ENCODE assay signal across 8 cellular contexts in genomic region chr18:39841133-39842041, GRCh38.
DNase-seq lines count a peak whose midpoint lies in the region; ATAC-seq and TF ChIP-seq lines count a peak whose summit lies in the region.

No MANE protein-coding gene starts in this region.

- H3K36me3 ChIP-seq in left lung (no peaks in the 10 kb centered on the region), thoracic aorta (no peaks in the 10 kb centered on the region)

- H3K27ac ChIP-seq in left lung (no peak overlapping the region), thoracic aorta (no peak overlapping the region)

- H3K4me3 ChIP-seq in left lung (peak overlapping the region; percentile 12 to 16), thoracic aorta (peak overlapping the region; percentile 54)

- no peaks in the 10 kb centered on the region for H3K9me3 ChIP-seq in left lung
- no peaks in the 10 kb centered on the region for H3K9me3 ChIP-seq in thoracic aorta

- intact Hi-C loops in left lung (cut with DNase I): no loop called here

- TF ChIP-seq CTCF in left lung (IDR thresholded peaks at IDR 0.05): no peak
- TF ChIP-seq CTCF in thoracic aorta (IDR thresholded peaks at IDR 0.05): no peak

- H3K4me1 ChIP-seq in left lung (peaks cover 0 to 7% of the 10 kb centered on the region in 2 donors), thoracic aorta (ENCODE audit: control insufficient read depth in 1 of 2, low read depth in 2 of 2) (no peaks in the 10 kb centered on the region)

- DNase-seq in HEK293T (ENCODE audit: extremely low spot score): peak; percentile 83
- peak; percentile 97 for DNase-seq in NCI-H748 (lab: John Stamatoyannopoulos, UW; ENCODE audit: unreplicated experiment)
- DNase-seq in dermis microvascular lymphatic vessel endothelial cell (ENCODE audit: low read depth in 2 of 2): peak; percentile 57 to 79
- DNase-seq in left lung: peak; percentile 51 to 79
- no peak for DNase-seq in thoracic aorta (ENCODE audit: low spot score)
- no peak for DNase-seq in RKO (ENCODE audit: low spot score)

- CTCF ChIA-PET in HEK293T (lab: Yijun Ruan, JAX): interaction anchor here (0.6 to 1.2 kb wide), 6 partner anchors 9 to 576 kb away, joined by 3 to 5 read pairs (median 3); no protein-coding TSS in a partner anchor

- ATAC-seq in left lung (peak; percentile 93), thoracic aorta (ENCODE audit: insufficient number of reproducible peaks, low FRiP score, low read depth) (no peak), HG03354 (IDR thresholded peaks at IDR 0.05; ENCODE audit: poor library complexity, severe bottlenecking, unreplicated experiment) (no peak), HG02571 (IDR thresholded peaks at IDR 0.05; ENCODE audit: unreplicated experiment) (no peak)

- H3K27me3 ChIP-seq in left lung: peaks cover 0 to 25% of the 10 kb centered on the region in 2 donors
- H3K27me3 ChIP-seq in thoracic aorta (replicated peaks; ENCODE audit: insufficient read depth): no peaks in the 10 kb centered on the region

- POLR2A ChIA-PET in HEK293T (lab: Yijun Ruan, JAX): no interaction called here

TF ChIP-seq in HEK293T, 16 proteins besides CTCF, POLR2A, EP300 and RAD21:
- TF ChIP-seq CTBP1 (IDR thresholded peaks at IDR 0.05; ENCODE audit: borderline replicate concordance) (peak; percentile 21; the same call in 1 of the 2 replicates), L3MBTL2 (conservative IDR thresholded peaks at IDR 0.05) (peak; percentile 91), FOXK2 (IDR thresholded peaks at IDR 0.05) (no peak)

Comparison
In these comparisons a context has a peak if more than half of its experiments do, and no peak if none do; other contexts are left out.
1. DNase-seq: peak in HEK293T (single experiment), NCI-H748 (single experiment), dermis microvascular lymphatic vessel endothelial cell (2 of 2) and left lung (2 of 2); none in thoracic aorta (single experiment) and RKO (single experiment).